In genomic region chr2:95192891-95193290, GRCh38 we compare ENCODE assay signal across 8 cellular contexts. TPM values are rescaled to one million over a fixed set of nuclear protein-coding genes. Genes with fewer than 3 reads are reported as not detected.
DNase-seq lines count a peak whose midpoint lies in the region; ATAC-seq and TF ChIP-seq lines count a peak whose summit lies in the region.
"Not testable (repeated sequence)": the region's sequence is repeated elsewhere in the genome, so short reads cannot be mapped to it uniquely, and the experiment has no call there.

No MANE protein-coding gene starts in this region.

- H3K9me3 ChIP-seq in PC-9 (ENCODE audit: insufficient read depth, low read depth); body of pancreas; cardiac muscle cell (ENCODE audit: low read depth): not testable (repeated sequence)

- H3K4me3 ChIP-seq in GM12875 (ENCODE audit: low read depth, low read length); PC-9; body of pancreas; cardiac muscle cell: not testable (repeated sequence)

- intact Hi-C loops in PC-9 (cut with micrococcal nuclease; ENCODE audit: unreplicated experiment), result loop anchor here (1.0 kb wide), 1 partner anchor 536 kb away; no protein-coding TSS in a partner anchor
- intact Hi-C loops in activated CD8-positive, alpha-beta T cell treated with anti-CD3 and anti-CD28 coated beads for 36 hours (cut with micrococcal nuclease); body of pancreas (cut with DNase I): not testable (repeated sequence)

- H3K27me3 ChIP-seq in PC-9 (ENCODE audit: insufficient read depth, low read depth), result peaks cover 47% of the 10 kb centered on the region
- H3K27me3 ChIP-seq in body of pancreas, cardiac muscle cell: not testable (repeated sequence)

- not testable (repeated sequence) for H2AFZ ChIP-seq in PC-9

- H3K4me3 Mint-ChIP-seq in activated CD8-positive, alpha-beta T cell treated with anti-CD3 and anti-CD28 coated beads for 36 hours; natural killer cell treated with Interleukin-12 subunit alpha and Interleukin-12 subunit beta and Interleukin-15 and Interleukin-18, amount 100 ng/mL, for 72 hours: not testable (repeated sequence)

- TF ChIP-seq CTCF in 22Rv1 (IDR thresholded peaks at IDR 0.05), result peak; percentile 73
- peak; percentile 43 for TF ChIP-seq CTCF in GM12875 (IDR thresholded peaks at IDR 0.05; ENCODE audit: borderline replicate concordance, insufficient read depth, low read depth, low read length)
- peak; percentile 78 for TF ChIP-seq CTCF in PC-9 (conservative IDR thresholded peaks at IDR 0.05)
- TF ChIP-seq CTCF in activated CD8-positive, alpha-beta T cell treated with anti-CD3 and anti-CD28 coated beads for 36 hours (IDR thresholded peaks at IDR 0.05), result peak; percentile 22
- peak; percentile 42 to 71 (median 58) for TF ChIP-seq CTCF in body of pancreas (IDR thresholded peaks at IDR 0.05)
- peak; percentile 44 for TF ChIP-seq CTCF in cardiac muscle cell (IDR thresholded peaks at IDR 0.05; ENCODE audit: low read depth, low read length)

- H3K36me3 ChIP-seq in PC-9 (ENCODE audit: low read depth); body of pancreas (replicated peaks in 1 of 2; ENCODE audit: insufficient read depth in 1 of 2, low read depth in 2 of 2); cardiac muscle cell: not testable (repeated sequence)

- not testable (repeated sequence) for BruUV-seq in PC-9 (replicated peaks; lab: Mats Ljungman, UMichigan)

- not testable (repeated sequence) for H3K27me3 Mint-ChIP-seq in activated CD8-positive, alpha-beta T cell treated with anti-CD3 and anti-CD28 coated beads for 36 hours
- H3K27me3 Mint-ChIP-seq in natural killer cell treated with Interleukin-12 subunit alpha and Interleukin-12 subunit beta and Interleukin-15 and Interleukin-18, amount 100 ng/mL, for 72 hours, result peaks cover 23 to 24% of the 10 kb centered on the region in 2 donors

- H3K4me1 ChIP-seq in PC-9 (replicated peaks; ENCODE audit: insufficient read depth); body of pancreas; cardiac muscle cell (ENCODE audit: low read depth): not testable (repeated sequence)

- not testable (repeated sequence) for H4K20me1 ChIP-seq in PC-9 (ENCODE audit: insufficient read depth)

- H3K4me1 Mint-ChIP-seq in activated CD8-positive, alpha-beta T cell treated with anti-CD3 and anti-CD28 coated beads for 36 hours (ENCODE audit: low read depth); natural killer cell treated with Interleukin-12 subunit alpha and Interleukin-12 subunit beta and Interleukin-15 and Interleukin-18, amount 100 ng/mL, for 72 hours (ENCODE audit: low read depth in 2 of 2): not testable (repeated sequence)

- H3K79me2 ChIP-seq in PC-9 (ENCODE audit: low read depth), result not testable (repeated sequence)

- not testable (repeated sequence) for TF ChIP-seq POLR2A in body of pancreas (IDR thresholded peaks at IDR 0.05)

- not testable (repeated sequence) for H3K27ac Mint-ChIP-seq in activated CD8-positive, alpha-beta T cell treated with anti-CD3 and anti-CD28 coated beads for 36 hours; natural killer cell treated with Interleukin-12 subunit alpha and Interleukin-12 subunit beta and Interleukin-15 and Interleukin-18, amount 100 ng/mL, for 72 hours

- CTCF ChIA-PET in PC-9 (lab: Charles Lee), result not testable (repeated sequence)
- CTCF ChIA-PET in activated CD8-positive, alpha-beta T cell treated with anti-CD3 and anti-CD28 coated beads for 36 hours (lab: Charles Lee), result interaction anchor here (1.4 kb wide), 1 partner anchor 19 kb away, joined by 3 read pairs; no protein-coding TSS in a partner anchor

- not testable (repeated sequence) for H3F3A ChIP-seq in PC-9 (ENCODE audit: insufficient read depth, low read depth)

- H3K27ac ChIP-seq in 22Rv1, PC-9, body of pancreas, cardiac muscle cell: not testable (repeated sequence)

- not testable (repeated sequence) for H3K36me3 Mint-ChIP-seq in activated CD8-positive, alpha-beta T cell treated with anti-CD3 and anti-CD28 coated beads for 36 hours (ENCODE audit: low read depth); natural killer cell treated with Interleukin-12 subunit alpha and Interleukin-12 subunit beta and Interleukin-15 and Interleukin-18, amount 100 ng/mL, for 72 hours

- not testable (repeated sequence) for H3K9me3 Mint-ChIP-seq in activated CD8-positive, alpha-beta T cell treated with anti-CD3 and anti-CD28 coated beads for 36 hours; natural killer cell treated with Interleukin-12 subunit alpha and Interleukin-12 subunit beta and Interleukin-15 and Interleukin-18, amount 100 ng/mL, for 72 hours

- not testable (repeated sequence) for H3K9me2 ChIP-seq in PC-9 (ENCODE audit: insufficient read depth)

- 0 to 2% methylated on average over 7 to 9 of the region's 12 CpGs for WGBS in body of pancreas, 2 donors

- DNase-seq in PC-9 (peak in 1 of 2 experiments; percentile 69), body of pancreas (peak; percentile 64 to 81 (median 74)), cardiac muscle cell (ENCODE audit: low read depth in 1 of 2, low spot score in 1 of 2) (peak; percentile 27 to 52)
- peak; percentile 71 for DNase-seq in activated CD8-positive, alpha-beta T cell treated with anti-CD3 and anti-CD28 coated beads for 36 hours
- DNase-seq in natural killer cell treated with Interleukin-12 subunit alpha and Interleukin-12 subunit beta and Interleukin-15 and Interleukin-18, amount 100 ng/mL, for 72 hours (ENCODE audit: low spot score), result peak; percentile 63
- peak; percentile 36 to 37 for DNase-seq in stimulated activated CD4-positive, alpha-beta T cell treated with anti-CD3 and anti-CD28 coated beads, Interleukin-4, amount 100 ng/mL, for 48 hours (ENCODE audit: low read depth in 2 of 2)

- POLR2A ChIA-PET in PC-9 (lab: Charles Lee; ENCODE audit: unreplicated experiment), result not testable (repeated sequence)
- POLR2A ChIA-PET in activated CD8-positive, alpha-beta T cell treated with anti-CD3 and anti-CD28 coated beads for 36 hours (lab: Charles Lee), result interaction anchor here (1.2 kb wide), 1 partner anchor 12 kb away, joined by 4 read pairs; no protein-coding TSS in a partner anchor

- not testable (repeated sequence) for ATAC-seq in activated CD8-positive, alpha-beta T cell treated with anti-CD3 and anti-CD28 coated beads for 36 hours; body of pancreas; natural killer cell treated with Interleukin-12 subunit alpha and Interleukin-12 subunit beta and Interleukin-15 and Interleukin-18, amount 100 ng/mL, for 72 hours

- H3K4me2 ChIP-seq in PC-9, result not testable (repeated sequence)

RNA-seq across cellular contexts. Expression of gene ZNF892, which starts 14.4 kb away (rescaled TPM):
- total RNA-seq in PC-9 (2021), result 2.8 and 3.1 TPM in 2 replicates
- total RNA-seq in activated CD8-positive, alpha-beta T cell treated with anti-CD3 and anti-CD28 coated beads for 36 hours, result 1 to 10 TPM; 2.9 to 3.3 TPM
- 1 to 10 TPM; 3.6 to 4.2 TPM for total RNA-seq in body of pancreas
- total RNA-seq in cardiac muscle cell, result 7.3 and 12.6 TPM in 2 replicates
- 2.6 and 4.7 TPM in 2 replicates for polyA plus RNA-seq in cardiac muscle cell
- total RNA-seq in natural killer cell treated with Interleukin-12 subunit alpha and Interleukin-12 subunit beta and Interleukin-15 and Interleukin-18, amount 100 ng/mL, for 72 hours, result 1 to 10 TPM; 4.1 to 4.4 TPM

RNA-seq across cellular contexts. Expression of gene ZNF2, which starts 27.3 kb away (rescaled TPM):
- total RNA-seq in PC-9 (2021) (2.9 and 4.9 TPM in 2 replicates), body of pancreas (1 to 10 TPM in 1 of 2 donors, under 1 TPM in 1; 0.99 to 2.3 TPM), cardiac muscle cell (4.7 and 6.4 TPM in 2 replicates)
- 1 to 10 TPM; 5.7 to 6.5 TPM for total RNA-seq in activated CD8-positive, alpha-beta T cell treated with anti-CD3 and anti-CD28 coated beads for 36 hours
- polyA plus RNA-seq in cardiac muscle cell, result 4.2 and 5.6 TPM in 2 replicates
- total RNA-seq in natural killer cell treated with Interleukin-12 subunit alpha and Interleukin-12 subunit beta and Interleukin-15 and Interleukin-18, amount 100 ng/mL, for 72 hours, result 1 to 10 TPM; 3.4 to 5.4 TPM

RNA-seq across cellular contexts. Expression of gene ZNF514, which starts 33.2 kb away (rescaled TPM):
- 21.7 and 27.8 TPM in 2 replicates for total RNA-seq in PC-9 (2021)
- 10 to 100 TPM; 14.0 to 15.6 TPM for total RNA-seq in activated CD8-positive, alpha-beta T cell treated with anti-CD3 and anti-CD28 coated beads for 36 hours
- total RNA-seq in body of pancreas, result 10 to 100 TPM; 11.2 to 13.8 TPM
- 15.3 and 21.7 TPM in 2 replicates for total RNA-seq in cardiac muscle cell
- 18.4 and 20.3 TPM in 2 replicates for polyA plus RNA-seq in cardiac muscle cell
- total RNA-seq in natural killer cell treated with Interleukin-12 subunit alpha and Interleukin-12 subunit beta and Interleukin-15 and Interleukin-18, amount 100 ng/mL, for 72 hours, result 10 to 100 TPM; 11.0 to 12.1 TPM

Comparison
In these comparisons a context has a peak if more than half of its experiments do, and no peak if none do; other contexts are left out.
1. CTCF ChIP-seq: peak in every context shown above with its lines; median percentile 78 in PC-9; 73 in 22Rv1; 58 in body of pancreas; 44 in cardiac muscle cell; 43 in GM12875; 22 in activated CD8-positive, alpha-beta T cell treated with anti-CD3 and anti-CD28 coated beads for 36 hours.